In genomic region chr15:81182031-81182745, GRCh38 we compare ENCODE assay signal across 13 cellular contexts. TPM values are rescaled to one million over a fixed set of nuclear protein-coding genes. Genes with fewer than 3 reads are reported as not detected.
DNase-seq lines count a peak whose midpoint lies in the region; ATAC-seq and TF ChIP-seq lines count a peak whose summit lies in the region.
"Had no signal": no experiment of that assay in that cellular context is flagged by ENCODE, and none has a peak within 500 bp of the region (broad histone marks: within the 10 kb centered on the region; RNA-seq: fewer than 3 reads in every experiment).

No MANE protein-coding gene starts in this region.

- DNase-seq in AG10803 (ENCODE audit: low read depth) (no peak), chondrocyte (ENCODE audit: low spot score) (no peak), right cardiac atrium (no peak), RKO (ENCODE audit: low spot score) (no peak), CD14-positive monocyte (ENCODE audit: low spot score) (no peak), immature natural killer cell (no peak)
- DNase-seq in activated T-helper 1 cell treated with anti-CD3 and anti-CD28 coated beads, Interleukin-12 subunit alpha, Interleukin-12 subunit beta, Interleukin-2, Interleukin-4 antibody, amounts not matched to agents 30 ng/mL and 10 ng/mL and 1 ng/mL, durations not matched to agents 14 hours and 24 hours and 36 hours (ENCODE audit: low spot score) = no peak
- DNase-seq: activated CD4-positive, alpha-beta T cell treated with anti-CD3 and anti-CD28 coated beads, Interleukin-2, amount 50 U/mL, for 4 hours; activated effector memory CD4-positive, alpha-beta T cell treated with anti-CD3 and anti-CD28 coated beads, Interleukin-2, amount 50 U/mL, for 16 hours; NCI-H1105 treated with DMSO at 0.1 percent for 48 hours; NCI-H524 had no signal

- no peaks in the 10 kb centered on the region for H3K36me3 ChIP-seq in skeletal muscle tissue (ENCODE audit: control insufficient read depth in 3 of 3, insufficient read depth in 3 of 3, low read length in 3 of 3)
- H3K36me3 ChIP-seq: cardiac muscle cell had no signal

- H3K27me3 Mint-ChIP-seq in chondrocyte (ENCODE audit: low read depth) (peaks cover 14% of the 10 kb centered on the region), CD14-positive monocyte (ENCODE audit: low read depth in 3 of 3) (peaks cover 15 to 24% (median 18%) of the 10 kb centered on the region in 3 donors), immature natural killer cell (ENCODE audit: low read depth in 3 of 3) (peaks cover under 1 to 15% (median 7%) of the 10 kb centered on the region in 3 donors)
- peaks cover 48% of the 10 kb centered on the region for H3K27me3 Mint-ChIP-seq in activated T-helper 1 cell treated with anti-CD3 and anti-CD28 coated beads, Interleukin-12 subunit alpha, Interleukin-12 subunit beta, Interleukin-2, Interleukin-4 antibody, amounts not matched to agents 30 ng/mL and 10 ng/mL and 1 ng/mL, durations not matched to agents 14 hours and 24 hours and 36 hours (ENCODE audit: insufficient read depth)

- no peaks in the 10 kb centered on the region for H3K27me3 ChIP-seq in right cardiac atrium (ENCODE audit: control insufficient read depth, insufficient read depth)
- peaks cover 0 to 16% (median 11%) of the 10 kb centered on the region in 3 donors for H3K27me3 ChIP-seq in skeletal muscle tissue (ENCODE audit: control insufficient read depth in 3 of 3, insufficient read depth in 3 of 3, low read length in 3 of 3)

- ATAC-seq in right cardiac atrium = peak; percentile 23 to 34

- H3K9ac ChIP-seq in skeletal muscle tissue (ENCODE audit: low read depth in 1 of 3, low read length in 3 of 3) = peak overlapping the region in 2 of 3 donors; percentile 23 to 60

- TF ChIP-seq CTCF in AG10803 (conservative IDR thresholded peaks at IDR 0.05; ENCODE audit: low read length) (no peak), chondrocyte (IDR thresholded peaks at IDR 0.05) (no peak), CD14-positive monocyte (IDR thresholded peaks at IDR 0.05) (no peak)

- H3K36me3 Mint-ChIP-seq in chondrocyte (ENCODE audit: low read depth) (no peaks in the 10 kb centered on the region), CD14-positive monocyte (no peaks in the 10 kb centered on the region), immature natural killer cell (no peaks in the 10 kb centered on the region)
- no peaks in the 10 kb centered on the region for H3K36me3 Mint-ChIP-seq in activated T-helper 1 cell treated with anti-CD3 and anti-CD28 coated beads, Interleukin-12 subunit alpha, Interleukin-12 subunit beta, Interleukin-2, Interleukin-4 antibody, amounts not matched to agents 30 ng/mL and 10 ng/mL and 1 ng/mL, durations not matched to agents 14 hours and 24 hours and 36 hours (ENCODE audit: low read depth)

- H3K4me3 ChIP-seq in AG10803 (ENCODE audit: low read length) (peak overlapping the region; percentile 47), right cardiac atrium (ENCODE audit: low read length) (peak overlapping the region; percentile 2), skeletal muscle tissue (ENCODE audit: low read length in 3 of 3) (peak overlapping the region in 1 of 3 donors; percentile 67)
- H3K4me3 ChIP-seq: cardiac muscle cell had no signal

- peak overlapping the region; percentile 79 for H3K27ac ChIP-seq in right cardiac atrium (ENCODE audit: low read length)
- no peak overlapping the region for H3K27ac ChIP-seq in skeletal muscle tissue (ENCODE audit: low read depth, low read length)
- H3K27ac ChIP-seq: cardiac muscle cell had no signal

- 47% methylated on average over 13 of the region's 13 CpGs for WGBS in right cardiac atrium

- peak overlapping the region; percentile 65 for H3K4me3 Mint-ChIP-seq in chondrocyte (ENCODE audit: unreplicated experiment)
- no peak overlapping the region for H3K4me3 Mint-ChIP-seq in activated T-helper 1 cell treated with anti-CD3 and anti-CD28 coated beads, Interleukin-12 subunit alpha, Interleukin-12 subunit beta, Interleukin-2, Interleukin-4 antibody, amounts not matched to agents 30 ng/mL and 10 ng/mL and 1 ng/mL, durations not matched to agents 14 hours and 24 hours and 36 hours
- H3K4me3 Mint-ChIP-seq in CD14-positive monocyte = peak overlapping the region in 1 of 2 donors; percentile 11
- H3K4me3 Mint-ChIP-seq in immature natural killer cell = no peak overlapping the region

- peaks cover 35% of the 10 kb centered on the region for H3K4me1 Mint-ChIP-seq in chondrocyte (ENCODE audit: low read depth)
- peaks cover 19% of the 10 kb centered on the region for H3K4me1 Mint-ChIP-seq in activated T-helper 1 cell treated with anti-CD3 and anti-CD28 coated beads, Interleukin-12 subunit alpha, Interleukin-12 subunit beta, Interleukin-2, Interleukin-4 antibody, amounts not matched to agents 30 ng/mL and 10 ng/mL and 1 ng/mL, durations not matched to agents 14 hours and 24 hours and 36 hours (ENCODE audit: low read depth)
- peaks cover 18% of the 10 kb centered on the region for H3K4me1 Mint-ChIP-seq in CD14-positive monocyte
- H3K4me1 Mint-ChIP-seq in immature natural killer cell = peaks cover 8 to 10% of the 10 kb centered on the region in 2 donors

- peak overlapping the region; percentile 76 for H3K27ac Mint-ChIP-seq in chondrocyte (ENCODE audit: unreplicated experiment)
- no peak overlapping the region for H3K27ac Mint-ChIP-seq in activated T-helper 1 cell treated with anti-CD3 and anti-CD28 coated beads, Interleukin-12 subunit alpha, Interleukin-12 subunit beta, Interleukin-2, Interleukin-4 antibody, amounts not matched to agents 30 ng/mL and 10 ng/mL and 1 ng/mL, durations not matched to agents 14 hours and 24 hours and 36 hours
- no peak overlapping the region for H3K27ac Mint-ChIP-seq in CD14-positive monocyte
- no peak overlapping the region for H3K27ac Mint-ChIP-seq in immature natural killer cell

- no peaks in the 10 kb centered on the region for H3K4me1 ChIP-seq in right cardiac atrium (ENCODE audit: control insufficient read depth, insufficient read depth, low read length)
- peaks cover 3 to 9% (median 3%) of the 10 kb centered on the region in 3 donors for H3K4me1 ChIP-seq in skeletal muscle tissue (ENCODE audit: control insufficient read depth in 3 of 3, insufficient read depth in 3 of 3, low read length in 3 of 3)

- H3K9me3 ChIP-seq in right cardiac atrium (ENCODE audit: control insufficient read depth, low read length) (no peaks in the 10 kb centered on the region), skeletal muscle tissue (ENCODE audit: control insufficient read depth in 3 of 3, low read length in 3 of 3) (no peaks in the 10 kb centered on the region)

- intact Hi-C loops in right cardiac atrium (cut with DNase I) = no loop called here
- intact Hi-C loops in activated T-helper 1 cell treated with anti-CD3 and anti-CD28 coated beads, Interleukin-12 subunit alpha, Interleukin-12 subunit beta, Interleukin-2, Interleukin-4 antibody, amounts not matched to agents 30 ng/mL and 10 ng/mL and 1 ng/mL, durations not matched to agents 14 hours and 24 hours and 36 hours (cut with micrococcal nuclease) = no loop called here
- intact Hi-C loops in CD14-positive monocyte (cut with micrococcal nuclease) = loop anchor here in 1 of 2 donors (5.0 kb wide), 1 partner anchor 40 kb away; no protein-coding TSS in a partner anchor

- H3K9me3 Mint-ChIP-seq in chondrocyte (ENCODE audit: low read depth) = no peaks in the 10 kb centered on the region
- no peaks in the 10 kb centered on the region for H3K9me3 Mint-ChIP-seq in activated T-helper 1 cell treated with anti-CD3 and anti-CD28 coated beads, Interleukin-12 subunit alpha, Interleukin-12 subunit beta, Interleukin-2, Interleukin-4 antibody, amounts not matched to agents 30 ng/mL and 10 ng/mL and 1 ng/mL, durations not matched to agents 14 hours and 24 hours and 36 hours
- H3K9me3 Mint-ChIP-seq in CD14-positive monocyte = no peaks in the 10 kb centered on the region
- H3K9me3 Mint-ChIP-seq in immature natural killer cell = no peaks in the 10 kb centered on the region

RNA-seq across cellular contexts. Expression of gene IL16, which starts 14.5 kb away (rescaled TPM):
- total RNA-seq in chondrocyte = 1.1 to 2.5 TPM (median 2.0 TPM) in 3 replicates
- total RNA-seq in right cardiac atrium = 1 to 10 TPM; 3.1 to 5.1 (median 4.1) TPM
- polyA plus RNA-seq in right cardiac atrium = 4.7 TPM
- total RNA-seq in skeletal muscle tissue = 4.7 TPM
- total RNA-seq in activated T-helper 1 cell treated with anti-CD3 and anti-CD28 coated beads, Interleukin-12 subunit alpha, Interleukin-12 subunit beta, Interleukin-2, Interleukin-4 antibody, amounts not matched to agents 30 ng/mL and 10 ng/mL and 1 ng/mL, durations not matched to agents 14 hours and 24 hours and 36 hours = 107 and 111 TPM in 2 replicates
- polyA plus RNA-seq in CD14-positive monocyte = 10 to 100 TPM; 64.8 to 95.1 TPM
- polyA plus RNA-seq in immature natural killer cell = 100 to 1,000 TPM; 147 to 301 (median 155) TPM
- total RNA-seq: cardiac muscle cell had no signal
- polyA plus RNA-seq: cardiac muscle cell had no signal

RNA-seq across cellular contexts. Expression of gene CFAP161, which starts 48.1 kb away (rescaled TPM):
- total RNA-seq in chondrocyte = not detected in 3 replicates
- total RNA-seq in right cardiac atrium = 1 to 10 TPM in 2 of 4 donors, under 1 TPM in 2; 0.34 to 1.3 (median 0.80) TPM
- 0.32 TPM for polyA plus RNA-seq in right cardiac atrium
- total RNA-seq in skeletal muscle tissue = 5.7 TPM
- total RNA-seq in activated T-helper 1 cell treated with anti-CD3 and anti-CD28 coated beads, Interleukin-12 subunit alpha, Interleukin-12 subunit beta, Interleukin-2, Interleukin-4 antibody, amounts not matched to agents 30 ng/mL and 10 ng/mL and 1 ng/mL, durations not matched to agents 14 hours and 24 hours and 36 hours = not detected in 2 replicates
- polyA plus RNA-seq in CD14-positive monocyte = not detected
- polyA plus RNA-seq in immature natural killer cell = under 1 TPM in 1 of 3 donors, not detected in 2; 0.83 TPM
- total RNA-seq: cardiac muscle cell had no signal
- polyA plus RNA-seq: cardiac muscle cell had no signal

Comparison
In these comparisons a context has a peak if more than half of its experiments do, and no peak if none do; other contexts are left out.
1. RNA of gene IL16, which starts 14.5 kb away (total RNA-seq): 107 to 111 TPM in activated T-helper 1 cell treated with anti-CD3 and anti-CD28 coated beads, Interleukin-12 subunit alpha, Interleukin-12 subunit beta, Interleukin-2, Interleukin-4 antibody, amounts not matched to agents 30 ng/mL and 10 ng/mL and 1 ng/mL, durations not matched to agents 14 hours and 24 hours and 36 hours; 4.7 TPM in skeletal muscle tissue (single experiment), 3.1 to 5.1 TPM in right cardiac atrium and 1.1 to 2.5 TPM in chondrocyte; every median in the first group is over 10 times any median in the second.